Comparison of ENCODE assay signal across 8 cellular contexts in genomic region chr17:64724250-64724649, GRCh38.
A peak's percentile ranks its signal among the peaks of the same experiment; 100 is the strongest.
DNase-seq lines count a peak whose midpoint lies in the region; ATAC-seq and TF ChIP-seq lines count a peak whose summit lies in the region.
"Not testable (repeated sequence)": the region's sequence is repeated elsewhere in the genome, so short reads cannot be mapped to it uniquely, and the experiment has no call there.

No MANE protein-coding gene starts in this region.

- H3K4me1 ChIP-seq in gastroesophageal sphincter = peaks cover 0 to 14% (median 8%) of the 10 kb centered on the region in 3 donors

- ATAC-seq in gastroesophageal sphincter (peak; percentile 81), left lobe of liver (peak; percentile 69), omental fat pad (ENCODE audit: low FRiP score) (peak; percentile 81)

- 2 to 10% methylated on average over 2 to 8 of the region's 8 CpGs for WGBS in gastroesophageal sphincter (ENCODE audit: low coverage in 1 of 2), 2 donors

- not testable (repeated sequence) for TF ChIP-seq POLR2A in gastroesophageal sphincter (IDR thresholded peaks at IDR 0.05)

- not testable (repeated sequence) for H3K9me3 ChIP-seq in gastroesophageal sphincter

- not testable (repeated sequence) for TF ChIP-seq EP300 in gastroesophageal sphincter (IDR thresholded peaks at IDR 0.05)

- peak; percentile 39 for DNase-seq in AG08396 (ENCODE audit: low spot score)
- peak; percentile 68 for DNase-seq in HT1080 (ENCODE audit: low read depth)
- DNase-seq in SW480 (ENCODE audit: low spot score) = peak; percentile 36
- DNase-seq in cardiac fibroblast (ENCODE audit: low read depth in 2 of 2) = peak; percentile 76 to 82
- DNase-seq in left lobe of liver (ENCODE audit: low spot score) = peak; percentile 49
- not testable (repeated sequence) for DNase-seq in omental fat pad (ENCODE audit: low spot score)
- peak; percentile 65 for DNase-seq in stromal cell of bone marrow (ENCODE audit: low read depth)

- H3K27ac ChIP-seq in gastroesophageal sphincter = peak overlapping the region in 3 of 4 donors; percentile 24 to 53 (median 50)

- H3K36me3 ChIP-seq in gastroesophageal sphincter = not testable (repeated sequence)

- not testable (repeated sequence) for H3K4me3 ChIP-seq in cardiac fibroblast (replicated peaks in 1 of 2; ENCODE audit: low read depth in 2 of 2, low read length in 2 of 2); gastroesophageal sphincter

- TF ChIP-seq CTCF in cardiac fibroblast (IDR thresholded peaks at IDR 0.05; ENCODE audit: low read depth, low read length); gastroesophageal sphincter (IDR thresholded peaks at IDR 0.05); omental fat pad (IDR thresholded peaks at IDR 0.05): not testable (repeated sequence)

- not testable (repeated sequence) for H3K27me3 ChIP-seq in gastroesophageal sphincter
